13 cellular contexts compared by ENCODE assay signal in the genomic region with DNA sequence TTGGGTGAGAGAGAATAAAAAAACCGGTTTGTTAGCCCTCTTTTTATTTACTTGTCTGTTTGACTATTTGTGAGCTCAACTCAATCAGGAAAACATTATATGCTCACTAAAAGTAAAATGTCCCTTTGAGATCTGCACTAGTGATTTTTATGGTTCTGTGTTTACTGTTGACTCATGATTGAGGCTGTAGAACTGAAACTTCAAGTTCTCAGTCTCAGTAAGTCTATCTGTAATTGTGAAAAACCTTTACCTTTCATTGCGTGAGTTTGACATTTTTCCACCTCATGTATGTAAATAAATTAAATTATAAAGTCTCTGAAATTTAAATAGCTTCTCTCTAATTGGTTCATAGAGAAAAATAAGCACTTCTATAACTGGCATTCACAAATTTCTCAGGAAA. TPM values are rescaled to one million over a fixed set of nuclear protein-coding genes. Genes with fewer than 3 reads are reported as not detected.
A peak's percentile ranks its signal among the peaks of the same experiment; 100 is the strongest.
DNase-seq lines count a peak whose midpoint lies in the region; ATAC-seq, FAIRE-seq and TF ChIP-seq lines count a peak whose summit lies in the region.
"Had no signal": no experiment of that assay in that cellular context is flagged by ENCODE, and none has a peak within 500 bp of the region (broad histone marks: within the 10 kb centered on the region; RNA-seq: fewer than 3 reads in every experiment).

No MANE protein-coding gene starts in this region.

- no peaks in the 10 kb centered on the region for H3K36me3 ChIP-seq in GM06990 (ENCODE audit: control insufficient read depth, insufficient read depth, low read length)
- no peaks in the 10 kb centered on the region for H3K36me3 ChIP-seq in kidney (ENCODE audit: control insufficient read depth in 1 of 2, insufficient read depth in 2 of 2, low read length in 2 of 2)
- H3K36me3 ChIP-seq in PC-9 (ENCODE audit: low read depth) = no peaks in the 10 kb centered on the region
- H3K36me3 ChIP-seq: prostate gland had no signal

- H4K20me1 ChIP-seq in PC-9 (ENCODE audit: insufficient read depth) = no peaks in the 10 kb centered on the region

- H3K4me1 ChIP-seq in kidney (ENCODE audit: control insufficient read depth in 1 of 2, insufficient read depth in 1 of 2, low read depth in 1 of 2, low read length in 2 of 2) (no peaks in the 10 kb centered on the region), PC-9 (replicated peaks; ENCODE audit: insufficient read depth) (no peaks in the 10 kb centered on the region)
- H3K4me1 ChIP-seq: prostate gland had no signal

- H3K4me3 ChIP-seq in GM06990 (replicated peaks; ENCODE audit: low read depth, low read length) = no peak overlapping the region
- no peak overlapping the region for H3K4me3 ChIP-seq in kidney (ENCODE audit: low read length in 2 of 2)
- H3K4me3 ChIP-seq in PC-9 = no peak overlapping the region
- H3K4me3 ChIP-seq: lung, prostate gland had no signal

- no peak overlapping the region for H2AFZ ChIP-seq in PC-9

- peak; percentile 98 for ATAC-seq in GM19035 (IDR thresholded peaks at IDR 0.05; ENCODE audit: unreplicated experiment)
- ATAC-seq in HG02610 (IDR thresholded peaks at IDR 0.05; ENCODE audit: unreplicated experiment) = peak; percentile 100
- ATAC-seq in HG03378 (IDR thresholded peaks at IDR 0.05; ENCODE audit: unreplicated experiment) = peak; percentile 99
- ATAC-seq: WTC11 had no signal

- intact Hi-C loops in kidney (cut with DNase I) = no loop called here
- intact Hi-C loops in PC-9 (cut with micrococcal nuclease; ENCODE audit: unreplicated experiment) = no loop called here

- no peak for FAIRE-seq in kidney (lab: Jason Lieb, UNC)

- H3K4me2 ChIP-seq in PC-9 = no peak overlapping the region

- H3F3A ChIP-seq in PC-9 (ENCODE audit: insufficient read depth, low read depth) = no peaks in the 10 kb centered on the region

- no peak overlapping the region for H3K27ac ChIP-seq in kidney (ENCODE audit: low read depth in 2 of 2, low read length in 2 of 2)
- H3K27ac ChIP-seq in PC-9 = no peak overlapping the region
- H3K27ac ChIP-seq: prostate gland had no signal

- no TSS peak for BruUV-seq in PC-9 (replicated peaks; lab: Mats Ljungman, UMichigan)

- H3K79me2 ChIP-seq in PC-9 (ENCODE audit: low read depth) = no peaks in the 10 kb centered on the region

- H3K9me2 ChIP-seq in PC-9 (ENCODE audit: insufficient read depth) = no peaks in the 10 kb centered on the region

- POLR2A ChIA-PET in PC-9 (lab: Charles Lee; ENCODE audit: unreplicated experiment) = no interaction called here

- H3K9me3 ChIP-seq in kidney (ENCODE audit: control insufficient read depth in 1 of 2, low read length in 2 of 2) (no peaks in the 10 kb centered on the region), PC-9 (ENCODE audit: insufficient read depth, low read depth) (no peaks in the 10 kb centered on the region)
- H3K9me3 ChIP-seq: prostate gland had no signal

- peak; percentile 60 for DNase-seq in GM06990 (ENCODE audit: extremely low read depth, insufficient read length)
- DNase-seq in kidney = no peak
- DNase-seq in PC-9 = no peak
- DNase-seq in H4 (ENCODE audit: low spot score) = no peak
- DNase-seq in NCI-H1417 (lab: John Stamatoyannopoulos, UW) = no peak
- DNase-seq: cortex of kidney, EL had no signal

- H3K9ac ChIP-seq in kidney (ENCODE audit: low read length in 2 of 2) = no peak overlapping the region

- no peak for TF ChIP-seq CTCF in GM06990 (IDR thresholded peaks at IDR 0.05; ENCODE audit: insufficient read depth, low read length, poor library complexity, severe bottlenecking)
- no peak for TF ChIP-seq CTCF in kidney (IDR thresholded peaks at IDR 0.05; ENCODE audit: borderline replicate concordance, extremely low read depth, insufficient read depth)
- TF ChIP-seq CTCF in PC-9 (conservative IDR thresholded peaks at IDR 0.05) = no peak

- CTCF ChIA-PET in PC-9 (lab: Charles Lee) = no interaction called here

- no peaks in the 10 kb centered on the region for H3K27me3 ChIP-seq in GM06990 (replicated peaks; ENCODE audit: control insufficient read depth, insufficient read depth, low read length)
- no peaks in the 10 kb centered on the region for H3K27me3 ChIP-seq in PC-9 (ENCODE audit: insufficient read depth, low read depth)

RNA-seq across cellular contexts. Expression of gene CASD1, which starts 17.0 kb away (rescaled TPM):
- total RNA-seq in kidney = 22.8 TPM
- polyA plus RNA-seq in kidney (ENCODE audit: insufficient read depth, low read depth, low replicate concordance) = 10.8 TPM
- 14.0 and 15.0 TPM in 2 replicates for total RNA-seq in PC-9 (2021)
- 13.7 and 15.3 TPM in 2 replicates for total RNA-seq in H4 (2014; rRNA removed; shearing (Covaris generic))
